11 cellular contexts compared by ENCODE assay signal in the genomic region with DNA sequence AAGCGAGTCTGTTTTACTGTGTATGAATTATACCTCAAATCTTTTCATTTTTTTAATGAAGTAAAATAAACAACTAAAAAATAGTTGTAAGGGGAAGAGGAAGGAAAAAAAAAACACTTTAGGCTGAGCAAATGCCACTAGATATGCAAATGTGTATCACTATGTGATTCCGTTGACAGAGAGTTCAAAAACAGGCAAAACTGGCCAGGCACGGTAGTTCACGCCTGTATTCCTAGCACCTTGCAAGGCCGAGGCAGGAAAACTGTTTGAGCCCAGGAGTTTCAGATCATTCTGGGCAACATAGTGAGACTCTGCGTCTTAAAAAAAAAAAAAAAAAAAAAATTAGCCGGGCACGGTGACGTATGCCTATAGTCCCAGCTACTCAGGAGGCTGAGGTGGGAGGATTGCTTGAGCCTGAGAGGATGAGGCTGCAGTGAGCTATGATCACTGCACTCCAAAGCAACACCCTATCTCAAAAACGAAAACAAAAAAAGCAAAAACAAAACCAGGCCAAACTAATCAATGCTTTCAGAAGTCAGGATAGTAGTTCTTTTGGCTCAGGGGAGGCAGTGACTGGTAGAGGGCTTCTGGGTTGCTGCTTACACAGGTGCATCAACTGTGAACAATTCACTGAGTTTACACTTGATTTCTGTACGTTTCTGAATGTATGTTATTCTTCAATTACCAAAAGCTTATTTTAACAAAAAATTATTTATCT. TPM values are rescaled to one million over a fixed set of nuclear protein-coding genes. Genes with fewer than 3 reads are reported as not detected.
DNase-seq lines count a peak whose midpoint lies in the region; ATAC-seq and TF ChIP-seq lines count a peak whose summit lies in the region.
"Had no signal": no experiment of that assay in that cellular context is flagged by ENCODE, and none has a peak within 500 bp of the region (broad histone marks: within the 10 kb centered on the region; RNA-seq: fewer than 3 reads in every experiment).

No MANE protein-coding gene starts in this region.

- peak overlapping the region; percentile 36 to 74 for H3K27ac ChIP-seq in esophagus (ENCODE audit: low read depth in 2 of 2, low read length in 1 of 2)
- H3K27ac ChIP-seq: upper lobe of right lung had no signal

- no peak for TF ChIP-seq CTCF in GM12865 (IDR thresholded peaks at IDR 0.05; ENCODE audit: insufficient read depth, low read depth, low read length, missing control alignments)

- peak; percentile 68 for DNase-seq in GM12865 (ENCODE audit: low read depth)
- DNase-seq in NK-92 treated with Interleukin-12 subunit alpha and Interleukin-12 subunit beta, amount 100 ng/mL, for 24 hours (lab: John Stamatoyannopoulos, UW) = no peak
- DNase-seq in ecto neural progenitor cell (ENCODE audit: low spot score) = no peak
- DNase-seq in activated naive CD4-positive, alpha-beta T cell (lab: John Stamatoyannopoulos, UW) = no peak
- DNase-seq in NCI-H2227 treated with DMSO at 0.1 percent for 48 hours (lab: John Stamatoyannopoulos, UW) = no peak
- DNase-seq: endodermal cell, NCI-H446 treated with DMSO at 0.1 percent for 48 hours, upper lobe of right lung had no signal

- WGBS in esophagus, 2 donors = 65 to 68% methylated on average over 11 of the region's 11 CpGs

- H3K4me3 ChIP-seq in GM12865 (ENCODE audit: low read depth, low read length) (peak overlapping the region; percentile 25), esophagus (ENCODE audit: low read depth in 1 of 2, low read length in 2 of 2) (no peak overlapping the region)
- H3K4me3 ChIP-seq: upper lobe of right lung had no signal

- peak; percentile 50 for ATAC-seq in GM19452 (IDR thresholded peaks at IDR 0.05; ENCODE audit: unreplicated experiment)
- ATAC-seq in HG03378 (IDR thresholded peaks at IDR 0.05; ENCODE audit: unreplicated experiment) = peak; percentile 47
- ATAC-seq: upper lobe of right lung had no signal

- no peaks in the 10 kb centered on the region for H3K36me3 ChIP-seq in esophagus (ENCODE audit: control insufficient read depth in 2 of 2, insufficient read depth in 2 of 2, low read length in 1 of 2)
- H3K36me3 ChIP-seq: upper lobe of right lung had no signal

- no peaks in the 10 kb centered on the region for H3K27me3 ChIP-seq in esophagus (ENCODE audit: control insufficient read depth in 1 of 2, insufficient read depth in 2 of 2, low read length in 2 of 2)
- H3K27me3 ChIP-seq: upper lobe of right lung had no signal

- H3K9me3 ChIP-seq in esophagus (ENCODE audit: control insufficient read depth in 2 of 2, insufficient read depth in 1 of 2, low read depth in 1 of 2, low read length in 1 of 2) = no peaks in the 10 kb centered on the region
- H3K9me3 ChIP-seq: upper lobe of right lung had no signal

- no peaks in the 10 kb centered on the region for H3K4me1 ChIP-seq in esophagus (ENCODE audit: control insufficient read depth in 2 of 2, insufficient read depth in 2 of 2, low read length in 1 of 2)
- H3K4me1 ChIP-seq: upper lobe of right lung had no signal

RNA-seq across cellular contexts. Expression of a gene that starts 7.4 kb away (rescaled TPM):
- 10 to 100 TPM; 41.2 to 44.1 TPM for polyA plus RNA-seq in esophagus

RNA-seq across cellular contexts. Expression of a gene that starts 32.3 kb away (rescaled TPM):
- 1 to 10 TPM; 8.1 to 8.7 TPM for polyA plus RNA-seq in esophagus

RNA-seq across cellular contexts. Expression of a gene that starts 35.4 kb away (rescaled TPM):
- 1 to 10 TPM; 7.6 to 8.3 TPM for polyA plus RNA-seq in esophagus

RNA-seq across cellular contexts. Expression of a gene that starts 51.9 kb away (rescaled TPM):
- polyA plus RNA-seq in esophagus = 10 to 100 TPM; 35.0 to 47.9 TPM

RNA-seq across cellular contexts. Expression of a gene that starts 54.6 kb away (rescaled TPM):
- polyA plus RNA-seq in esophagus = 10 to 100 TPM in 1 of 2 donors, 1 to 10 TPM in 1; 9.1 to 10.5 TPM
